Comparison of ENCODE assay signal across 1 cellular context in the genomic region with DNA sequence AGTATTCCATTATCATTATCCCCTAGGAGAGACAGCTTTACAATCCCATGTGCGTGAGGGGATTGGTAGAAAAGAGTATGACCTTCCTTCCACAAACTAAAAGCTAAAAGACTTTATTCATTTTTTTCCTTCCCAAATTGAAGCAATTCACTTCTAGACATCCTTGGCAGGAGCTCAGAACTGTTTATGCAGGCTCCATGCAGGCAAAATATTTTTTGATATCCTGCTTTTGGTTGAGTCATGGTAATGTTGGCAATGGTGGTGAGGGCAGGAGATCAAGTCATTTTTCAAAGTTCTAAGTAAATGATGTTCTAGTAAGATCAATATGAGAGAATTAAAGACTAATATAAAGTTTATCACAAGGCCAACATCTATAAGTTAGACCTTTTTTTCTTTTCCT.
TF ChIP-seq lines count a peak whose summit lies in the region.

No MANE protein-coding gene starts in this region.

TF ChIP-seq in GM12878, 131 proteins besides CTCF, POLR2A, EP300 and RAD21:
- TF ChIP-seq ETV6 (conservative IDR thresholded peaks at IDR 0.05 in 1 of 2, IDR thresholded peaks at IDR 0.05 in 1 of 2; ENCODE audit: borderline replicate concordance in 1 of 2, low read depth in 1 of 2): no peak
- TF ChIP-seq, protein P1, sequence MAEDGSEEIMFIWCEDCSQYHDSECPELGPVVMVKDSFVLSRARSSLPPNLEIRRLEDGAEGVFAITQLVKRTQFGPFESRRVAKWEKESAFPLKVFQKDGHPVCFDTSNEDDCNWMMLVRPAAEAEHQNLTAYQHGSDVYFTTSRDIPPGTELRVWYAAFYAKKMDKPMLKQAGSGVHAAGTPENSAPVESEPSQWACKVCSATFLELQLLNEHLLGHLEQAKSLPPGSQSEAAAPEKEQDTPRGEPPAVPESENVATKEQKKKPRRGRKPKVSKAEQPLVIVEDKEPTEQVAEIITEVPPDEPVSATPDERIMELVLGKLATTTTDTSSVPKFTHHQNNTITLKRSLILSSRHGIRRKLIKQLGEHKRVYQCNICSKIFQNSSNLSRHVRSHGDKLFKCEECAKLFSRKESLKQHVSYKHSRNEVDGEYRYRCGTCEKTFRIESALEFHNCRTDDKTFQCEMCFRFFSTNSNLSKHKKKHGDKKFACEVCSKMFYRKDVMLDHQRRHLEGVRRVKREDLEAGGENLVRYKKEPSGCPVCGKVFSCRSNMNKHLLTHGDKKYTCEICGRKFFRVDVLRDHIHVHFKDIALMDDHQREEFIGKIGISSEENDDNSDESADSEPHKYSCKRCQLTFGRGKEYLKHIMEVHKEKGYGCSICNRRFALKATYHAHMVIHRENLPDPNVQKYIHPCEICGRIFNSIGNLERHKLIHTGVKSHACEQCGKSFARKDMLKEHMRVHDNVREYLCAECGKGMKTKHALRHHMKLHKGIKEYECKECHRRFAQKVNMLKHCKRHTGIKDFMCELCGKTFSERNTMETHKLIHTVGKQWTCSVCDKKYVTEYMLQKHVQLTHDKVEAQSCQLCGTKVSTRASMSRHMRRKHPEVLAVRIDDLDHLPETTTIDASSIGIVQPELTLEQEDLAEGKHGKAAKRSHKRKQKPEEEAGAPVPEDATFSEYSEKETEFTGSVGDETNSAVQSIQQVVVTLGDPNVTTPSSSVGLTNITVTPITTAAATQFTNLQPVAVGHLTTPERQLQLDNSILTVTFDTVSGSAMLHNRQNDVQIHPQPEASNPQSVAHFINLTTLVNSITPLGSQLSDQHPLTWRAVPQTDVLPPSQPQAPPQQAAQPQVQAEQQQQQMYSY (CRISPR knock-in tag; IDR thresholded peaks at IDR 0.05): no peak
- no peak for TF ChIP-seq POLR2AphosphoS5 (IDR thresholded peaks at IDR 0.05; ENCODE audit: low read length)
- no peak for TF ChIP-seq IRF4 (IDR thresholded peaks at IDR 0.05; ENCODE audit: low read depth, low read length)
- no peak for TF ChIP-seq STAT3 (IDR thresholded peaks at IDR 0.05; ENCODE audit: low read depth, low read length)
- no peak for TF ChIP-seq NFXL1 (IDR thresholded peaks at IDR 0.05; ENCODE audit: borderline replicate concordance)
- TF ChIP-seq KAT2A (conservative IDR thresholded peaks at IDR 0.05; ENCODE audit: control insufficient read depth, low read depth, low read length): no peak
- TF ChIP-seq, protein P2, sequence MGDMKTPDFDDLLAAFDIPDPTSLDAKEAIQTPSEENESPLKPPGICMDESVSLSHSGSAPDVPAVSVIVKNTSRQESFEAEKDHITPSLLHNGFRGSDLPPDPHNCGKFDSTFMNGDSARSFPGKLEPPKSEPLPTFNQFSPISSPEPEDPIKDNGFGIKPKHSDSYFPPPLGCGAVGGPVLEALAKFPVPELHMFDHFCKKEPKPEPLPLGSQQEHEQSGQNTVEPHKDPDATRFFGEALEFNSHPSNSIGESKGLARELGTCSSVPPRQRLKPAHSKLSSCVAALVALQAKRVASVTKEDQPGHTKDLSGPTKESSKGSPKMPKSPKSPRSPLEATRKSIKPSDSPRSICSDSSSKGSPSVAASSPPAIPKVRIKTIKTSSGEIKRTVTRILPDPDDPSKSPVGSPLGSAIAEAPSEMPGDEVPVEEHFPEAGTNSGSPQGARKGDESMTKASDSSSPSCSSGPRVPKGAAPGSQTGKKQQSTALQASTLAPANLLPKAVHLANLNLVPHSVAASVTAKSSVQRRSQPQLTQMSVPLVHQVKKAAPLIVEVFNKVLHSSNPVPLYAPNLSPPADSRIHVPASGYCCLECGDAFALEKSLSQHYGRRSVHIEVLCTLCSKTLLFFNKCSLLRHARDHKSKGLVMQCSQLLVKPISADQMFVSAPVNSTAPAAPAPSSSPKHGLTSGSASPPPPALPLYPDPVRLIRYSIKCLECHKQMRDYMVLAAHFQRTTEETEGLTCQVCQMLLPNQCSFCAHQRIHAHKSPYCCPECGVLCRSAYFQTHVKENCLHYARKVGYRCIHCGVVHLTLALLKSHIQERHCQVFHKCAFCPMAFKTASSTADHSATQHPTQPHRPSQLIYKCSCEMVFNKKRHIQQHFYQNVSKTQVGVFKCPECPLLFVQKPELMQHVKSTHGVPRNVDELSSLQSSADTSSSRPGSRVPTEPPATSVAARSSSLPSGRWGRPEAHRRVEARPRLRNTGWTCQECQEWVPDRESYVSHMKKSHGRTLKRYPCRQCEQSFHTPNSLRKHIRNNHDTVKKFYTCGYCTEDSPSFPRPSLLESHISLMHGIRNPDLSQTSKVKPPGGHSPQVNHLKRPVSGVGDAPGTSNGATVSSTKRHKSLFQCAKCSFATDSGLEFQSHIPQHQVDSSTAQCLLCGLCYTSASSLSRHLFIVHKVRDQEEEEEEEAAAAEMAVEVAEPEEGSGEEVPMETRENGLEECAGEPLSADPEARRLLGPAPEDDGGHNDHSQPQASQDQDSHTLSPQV (IDR thresholded peaks at IDR 0.05): no peak
- TF ChIP-seq, protein P3, sequence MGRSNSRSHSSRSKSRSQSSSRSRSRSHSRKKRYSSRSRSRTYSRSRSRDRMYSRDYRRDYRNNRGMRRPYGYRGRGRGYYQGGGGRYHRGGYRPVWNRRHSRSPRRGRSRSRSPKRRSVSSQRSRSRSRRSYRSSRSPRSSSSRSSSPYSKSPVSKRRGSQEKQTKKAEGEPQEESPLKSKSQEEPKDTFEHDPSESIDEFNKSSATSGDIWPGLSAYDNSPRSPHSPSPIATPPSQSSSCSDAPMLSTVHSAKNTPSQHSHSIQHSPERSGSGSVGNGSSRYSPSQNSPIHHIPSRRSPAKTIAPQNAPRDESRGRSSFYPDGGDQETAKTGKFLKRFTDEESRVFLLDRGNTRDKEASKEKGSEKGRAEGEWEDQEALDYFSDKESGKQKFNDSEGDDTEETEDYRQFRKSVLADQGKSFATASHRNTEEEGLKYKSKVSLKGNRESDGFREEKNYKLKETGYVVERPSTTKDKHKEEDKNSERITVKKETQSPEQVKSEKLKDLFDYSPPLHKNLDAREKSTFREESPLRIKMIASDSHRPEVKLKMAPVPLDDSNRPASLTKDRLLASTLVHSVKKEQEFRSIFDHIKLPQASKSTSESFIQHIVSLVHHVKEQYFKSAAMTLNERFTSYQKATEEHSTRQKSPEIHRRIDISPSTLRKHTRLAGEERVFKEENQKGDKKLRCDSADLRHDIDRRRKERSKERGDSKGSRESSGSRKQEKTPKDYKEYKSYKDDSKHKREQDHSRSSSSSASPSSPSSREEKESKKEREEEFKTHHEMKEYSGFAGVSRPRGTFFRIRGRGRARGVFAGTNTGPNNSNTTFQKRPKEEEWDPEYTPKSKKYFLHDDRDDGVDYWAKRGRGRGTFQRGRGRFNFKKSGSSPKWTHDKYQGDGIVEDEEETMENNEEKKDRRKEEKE (IDR thresholded peaks at IDR 0.05): no peak
- TF ChIP-seq, protein P4, sequence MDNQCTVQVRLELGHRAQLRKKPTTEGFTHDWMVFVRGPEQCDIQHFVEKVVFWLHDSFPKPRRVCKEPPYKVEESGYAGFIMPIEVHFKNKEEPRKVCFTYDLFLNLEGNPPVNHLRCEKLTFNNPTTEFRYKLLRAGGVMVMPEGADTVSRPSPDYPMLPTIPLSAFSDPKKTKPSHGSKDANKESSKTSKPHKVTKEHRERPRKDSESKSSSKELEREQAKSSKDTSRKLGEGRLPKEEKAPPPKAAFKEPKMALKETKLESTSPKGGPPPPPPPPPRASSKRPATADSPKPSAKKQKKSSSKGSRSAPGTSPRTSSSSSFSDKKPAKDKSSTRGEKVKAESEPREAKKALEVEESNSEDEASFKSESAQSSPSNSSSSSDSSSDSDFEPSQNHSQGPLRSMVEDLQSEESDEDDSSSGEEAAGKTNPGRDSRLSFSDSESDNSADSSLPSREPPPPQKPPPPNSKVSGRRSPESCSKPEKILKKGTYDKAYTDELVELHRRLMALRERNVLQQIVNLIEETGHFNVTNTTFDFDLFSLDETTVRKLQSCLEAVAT (IDR thresholded peaks at IDR 0.05): no peak
- no peak for TF ChIP-seq RAD51 (IDR thresholded peaks at IDR 0.05)
- TF ChIP-seq RELA (IDR thresholded peaks at IDR 0.05; ENCODE audit: borderline replicate concordance, partially characterized antibody): no peak
- TF ChIP-seq, protein P5, sequence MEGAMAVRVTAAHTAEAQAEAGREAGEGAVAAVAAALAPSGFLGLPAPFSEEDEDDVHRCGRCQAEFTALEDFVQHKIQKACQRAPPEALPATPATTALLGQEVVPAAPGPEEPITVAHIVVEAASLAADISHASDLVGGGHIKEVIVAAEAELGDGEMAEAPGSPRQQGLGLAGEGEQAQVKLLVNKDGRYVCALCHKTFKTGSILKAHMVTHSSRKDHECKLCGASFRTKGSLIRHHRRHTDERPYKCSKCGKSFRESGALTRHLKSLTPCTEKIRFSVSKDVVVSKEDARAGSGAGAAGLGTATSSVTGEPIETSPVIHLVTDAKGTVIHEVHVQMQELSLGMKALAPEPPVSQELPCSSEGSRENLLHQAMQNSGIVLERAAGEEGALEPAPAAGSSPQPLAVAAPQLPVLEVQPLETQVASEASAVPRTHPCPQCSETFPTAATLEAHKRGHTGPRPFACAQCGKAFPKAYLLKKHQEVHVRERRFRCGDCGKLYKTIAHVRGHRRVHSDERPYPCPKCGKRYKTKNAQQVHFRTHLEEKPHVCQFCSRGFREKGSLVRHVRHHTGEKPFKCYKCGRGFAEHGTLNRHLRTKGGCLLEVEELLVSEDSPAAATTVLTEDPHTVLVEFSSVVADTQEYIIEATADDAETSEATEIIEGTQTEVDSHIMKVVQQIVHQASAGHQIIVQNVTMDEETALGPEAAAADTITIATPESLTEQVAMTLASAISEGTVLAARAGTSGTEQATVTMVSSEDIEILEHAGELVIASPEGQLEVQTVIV (IDR thresholded peaks at IDR 0.05; ENCODE audit: borderline replicate concordance, partially characterized antibody): no peak
